Comparison of ENCODE assay signal across 10 cellular contexts in genomic region chr1:8903410-8903809, GRCh38. TPM values are rescaled to one million over a fixed set of nuclear protein-coding genes. Genes with fewer than 3 reads are reported as not detected.
DNase-seq lines count a peak whose midpoint lies in the region; ATAC-seq and TF ChIP-seq lines count a peak whose summit lies in the region.
"Had no signal": no experiment of that assay in that cellular context is flagged by ENCODE, and none has a peak within 500 bp of the region (broad histone marks: within the 10 kb centered on the region; RNA-seq: fewer than 3 reads in every experiment).

No MANE protein-coding gene starts in this region.

- DNase-seq in Right ventricle myocardium superior (no peak), heart right ventricle (no peak), fibroblast of the conjunctiva (ENCODE audit: low read depth) (peak; percentile 23), tibial artery (no peak), caudate nucleus (lab: John Stamatoyannopoulos, UW) (no peak), NCI-H524 treated with DMSO at 0.1 percent for 48 hours (lab: John Stamatoyannopoulos, UW) (no peak), NCI-H69 (lab: John Stamatoyannopoulos, UW) (no peak)
- peak; percentile 59 for DNase-seq in activated CD4-positive, alpha-beta memory T cell treated with anti-CD3 and anti-CD28 coated beads for 36 hours
- DNase-seq: activated T-cell treated with anti-CD3 and anti-CD28 coated beads for 4 hours, midbrain had no signal

- POLR2A ChIA-PET in activated CD4-positive, alpha-beta memory T cell treated with anti-CD3 and anti-CD28 coated beads for 36 hours (lab: Charles Lee), result no interaction called here

- H3K27ac Mint-ChIP-seq in activated CD4-positive, alpha-beta memory T cell treated with anti-CD3 and anti-CD28 coated beads for 36 hours, result peak overlapping the region; percentile 47

- H3K9me3 ChIP-seq in heart right ventricle, result peaks cover 0 to 2% (median 0%) of the 10 kb centered on the region in 11 donors
- no peaks in the 10 kb centered on the region for H3K9me3 ChIP-seq in tibial artery

- H3K27ac ChIP-seq in heart right ventricle, result no peak overlapping the region
- peak overlapping the region; percentile 76 to 79 for H3K27ac ChIP-seq in tibial artery
- H3K27ac ChIP-seq in caudate nucleus (ENCODE audit: low read depth, low read length), result no peak overlapping the region

- no peak overlapping the region for H3K4me3 Mint-ChIP-seq in activated CD4-positive, alpha-beta memory T cell treated with anti-CD3 and anti-CD28 coated beads for 36 hours

- H3K9me3 Mint-ChIP-seq in activated CD4-positive, alpha-beta memory T cell treated with anti-CD3 and anti-CD28 coated beads for 36 hours, result peaks cover 9% of the 10 kb centered on the region

- H3K4me3 ChIP-seq in heart right ventricle, result no peak overlapping the region
- no peak overlapping the region for H3K4me3 ChIP-seq in tibial artery

- H3K27me3 Mint-ChIP-seq in activated CD4-positive, alpha-beta memory T cell treated with anti-CD3 and anti-CD28 coated beads for 36 hours, result no peaks in the 10 kb centered on the region

- H3K4me1 ChIP-seq in heart right ventricle, result peaks cover 0 to 28% (median 7%) of the 10 kb centered on the region in 9 donors
- H3K4me1 ChIP-seq in tibial artery, result peaks cover 0 to 71% (median 37%) of the 10 kb centered on the region in 4 donors

- H3K4me1 Mint-ChIP-seq in activated CD4-positive, alpha-beta memory T cell treated with anti-CD3 and anti-CD28 coated beads for 36 hours (ENCODE audit: low read depth), result peaks cover 51% of the 10 kb centered on the region

- ATAC-seq in Right ventricle myocardium superior (ENCODE audit: poor library complexity), result peak; percentile 11
- ATAC-seq in heart right ventricle, result no peak

- no peak for TF ChIP-seq CTCF in heart right ventricle (IDR thresholded peaks at IDR 0.05)
- no peak for TF ChIP-seq CTCF in tibial artery (IDR thresholded peaks at IDR 0.05)

- 96% methylated on average over 6 of the region's 6 CpGs for WGBS in heart right ventricle, 2 donors

- H3K36me3 Mint-ChIP-seq in activated CD4-positive, alpha-beta memory T cell treated with anti-CD3 and anti-CD28 coated beads for 36 hours, result peaks cover 8% of the 10 kb centered on the region

- H3K36me3 ChIP-seq in heart right ventricle (no peaks in the 10 kb centered on the region), tibial artery (no peaks in the 10 kb centered on the region)

- intact Hi-C loops in Right ventricle myocardium superior (cut with DNase I) (no loop called here), heart right ventricle (cut with DNase I) (no loop called here), tibial artery (cut with DNase I; ENCODE audit: low total_unique reads) (no loop called here)
- intact Hi-C loops in activated CD4-positive, alpha-beta memory T cell treated with anti-CD3 and anti-CD28 coated beads for 36 hours (cut with micrococcal nuclease), result loop anchor here (1.0 to 2.0 kb wide), 2 partner anchors 44 to 87 kb away; partner anchors contain the start of gene RERE

- CTCF ChIA-PET in activated CD4-positive, alpha-beta memory T cell treated with anti-CD3 and anti-CD28 coated beads for 36 hours (lab: Charles Lee), result interaction anchor here (1.3 kb wide), 1 partner anchor 12 kb away, joined by 3 read pairs; no protein-coding TSS in a partner anchor

- H3K27me3 ChIP-seq in heart right ventricle (no peaks in the 10 kb centered on the region), tibial artery (no peaks in the 10 kb centered on the region)

RNA-seq across cellular contexts. Expression of gene ENO1, which starts 24.9 kb away (rescaled TPM):
- total RNA-seq in Right ventricle myocardium superior (136 TPM), heart right ventricle (100 to 1,000 TPM; 104 to 472 (median 141) TPM)
- 100 to 1,000 TPM in 1 of 2 donors, 10 to 100 TPM in 1; 73.3 to 581 TPM for polyA plus RNA-seq in heart right ventricle
- 1,000 to 10,000 TPM; 3,008 to 3,028 TPM for total RNA-seq in activated CD4-positive, alpha-beta memory T cell treated with anti-CD3 and anti-CD28 coated beads for 36 hours

RNA-seq across cellular contexts. Expression of gene CA6, which starts 42.3 kb away (rescaled TPM):
- total RNA-seq in Right ventricle myocardium superior (not detected), heart right ventricle (under 1 TPM in 1 of 10 donors, not detected in 9; 0.20 TPM)
- polyA plus RNA-seq in heart right ventricle, result not detected
- total RNA-seq in activated CD4-positive, alpha-beta memory T cell treated with anti-CD3 and anti-CD28 coated beads for 36 hours, result under 1 TPM; 0.17 to 0.26 TPM

Comparison
In these comparisons a context has a peak if more than half of its experiments do, and no peak if none do; other contexts are left out.
1. DNase-seq: peak in activated CD4-positive, alpha-beta memory T cell treated with anti-CD3 and anti-CD28 coated beads for 36 hours (single experiment) and fibroblast of the conjunctiva (single experiment); none in Right ventricle myocardium superior (single experiment), heart right ventricle (0 of 2), tibial artery (0 of 2), caudate nucleus (0 of 61), NCI-H524 treated with DMSO at 0.1 percent for 48 hours (single experiment) and NCI-H69 (single experiment).
2. H3K27ac ChIP-seq: peak in tibial artery (2 of 2); none in heart right ventricle (0 of 10) and caudate nucleus (single experiment).
3. RNA of gene ENO1, which starts 24.9 kb away (total RNA-seq): 3,008 to 3,028 TPM in activated CD4-positive, alpha-beta memory T cell treated with anti-CD3 and anti-CD28 coated beads for 36 hours; 104 to 472 TPM in heart right ventricle and 136 TPM in Right ventricle myocardium superior (single experiment); every median in the first group is over 4 times any median in the second.